ENCODE assay signal across 15 cellular contexts in the genomic region with DNA sequence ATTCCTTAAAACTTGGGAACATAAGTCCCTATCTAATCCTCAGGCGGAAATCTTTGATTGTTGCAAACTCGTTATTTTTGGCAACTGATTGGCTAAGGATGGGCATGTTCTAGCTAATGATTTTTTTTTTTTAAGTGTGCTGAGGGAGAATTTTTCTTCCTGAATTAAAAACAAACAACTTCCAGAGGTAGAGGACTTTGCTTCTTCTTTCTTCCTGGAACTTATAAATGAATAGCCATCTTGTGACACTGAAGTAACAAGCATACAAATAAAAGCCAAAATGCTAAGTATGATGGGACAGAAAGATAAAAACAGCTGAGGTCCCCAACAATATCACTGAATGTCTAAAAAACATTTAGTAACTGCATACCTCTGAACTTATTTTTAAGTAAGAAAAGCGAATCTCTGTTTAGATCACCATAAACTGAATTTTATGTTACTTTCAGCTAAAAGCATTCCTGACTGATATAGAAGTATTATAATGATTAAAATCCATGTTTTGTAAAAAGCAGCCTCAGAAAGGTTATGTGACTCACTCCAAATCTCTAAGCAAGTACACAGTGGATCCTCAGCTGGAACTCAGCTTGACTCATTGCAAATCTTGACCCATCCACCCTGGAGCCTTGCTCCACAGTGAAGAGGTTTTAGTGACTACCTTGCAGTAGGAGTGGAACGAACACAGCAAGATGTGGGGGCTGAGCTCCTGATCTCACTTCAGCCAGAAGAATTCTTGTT.
DNase-seq lines count a peak whose midpoint lies in the region; TF ChIP-seq lines count a peak whose summit lies in the region.
"Had no signal": no experiment of that assay in that cellular context is flagged by ENCODE, and none has a peak within 500 bp of the region (broad histone marks: within the 10 kb centered on the region; RNA-seq: fewer than 3 reads in every experiment).

No MANE protein-coding gene starts in this region.

- CTCF ChIA-PET in AG04449 (lab: Yijun Ruan, JAX) = no interaction called here

- H3K9me3 ChIP-seq in ascending aorta = no peaks in the 10 kb centered on the region
- H3K9me3 ChIP-seq: left ventricle myocardium inferior, transverse colon had no signal

- in situ Hi-C loops in brain microvascular endothelial cell (cut with HindIII; ENCODE audit: low pct_ligation_motif_present, low sequenced_read_pairs) = no loop called here

- H3K36me3 ChIP-seq in brain microvascular endothelial cell (replicated peaks) (no peaks in the 10 kb centered on the region), ascending aorta (no peaks in the 10 kb centered on the region)
- H3K36me3 ChIP-seq: left ventricle myocardium inferior, transverse colon had no signal

- H3K4me1 ChIP-seq in ascending aorta = no peaks in the 10 kb centered on the region
- H3K4me1 ChIP-seq: left ventricle myocardium inferior had no signal

- DNase-seq in AG04449 (ENCODE audit: low read depth, low spot score) = peak; percentile 56
- DNase-seq in HS-5 (ENCODE audit: low read depth) = peak; percentile 65
- DNase-seq in brain microvascular endothelial cell = peak; percentile 81
- DNase-seq in iris pigment epithelial cell (ENCODE audit: low read depth) = peak; percentile 92
- no peak for DNase-seq in ascending aorta (ENCODE audit: low spot score in 2 of 2)
- no peak for DNase-seq in cardiac septum (ENCODE audit: low spot score)
- no peak for DNase-seq in superior temporal gyrus (ENCODE audit: extremely low spot score)
- no peak for DNase-seq in activated naive CD4-positive, alpha-beta T cell (lab: John Stamatoyannopoulos, UW)
- DNase-seq: activated CD8-positive, alpha-beta T cell treated with anti-CD3 and anti-CD28 coated beads, Interleukin-2, amount 10 ng/mL, durations not matched to agents 7 days and 5 days; caudate nucleus; left ventricle myocardium inferior; naive B cell; NCI-H1417 treated with DMSO at 0.1 percent for 48 hours; NCI-H446 treated with DMSO at 0.1 percent for 48 hours; transverse colon had no signal

- H3K4me3 ChIP-seq in AG04449 (ENCODE audit: low read depth, low read length) (no peak overlapping the region), brain microvascular endothelial cell (ENCODE audit: low read depth, low read length) (no peak overlapping the region), ascending aorta (no peak overlapping the region)
- H3K4me3 ChIP-seq: left ventricle myocardium inferior, transverse colon had no signal

- intact Hi-C loops in ascending aorta (cut with DNase I) = no loop called here
- intact Hi-C loops in cardiac septum (cut with DNase I) = no loop called here

- H3K27ac ChIP-seq in brain microvascular endothelial cell = no peak overlapping the region
- H3K27ac ChIP-seq in ascending aorta = no peak overlapping the region
- H3K27ac ChIP-seq: left ventricle myocardium inferior, transverse colon had no signal

- POLR2A ChIA-PET in AG04449 (lab: Yijun Ruan, JAX) = no interaction called here

- TF ChIP-seq CTCF in AG04449 (IDR thresholded peaks at IDR 0.05; ENCODE audit: insufficient read depth, low read length, missing control alignments) = no peak
- no peak for TF ChIP-seq CTCF in brain microvascular endothelial cell (IDR thresholded peaks at IDR 0.05; ENCODE audit: low read depth, low read length, missing control alignments)
- TF ChIP-seq CTCF in ascending aorta (IDR thresholded peaks at IDR 0.05) = no peak

- H3K27me3 ChIP-seq in brain microvascular endothelial cell (replicated peaks) (no peaks in the 10 kb centered on the region), ascending aorta (no peaks in the 10 kb centered on the region)
- H3K27me3 ChIP-seq: transverse colon had no signal

Comparison
In these comparisons a context has a peak if more than half of its experiments do, and no peak if none do; other contexts are left out.
1. DNase-seq: peak in AG04449 (single experiment), HS-5 (single experiment), brain microvascular endothelial cell (single experiment) and iris pigment epithelial cell (single experiment); none in ascending aorta (0 of 2), cardiac septum (single experiment), superior temporal gyrus (single experiment) and activated naive CD4-positive, alpha-beta T cell (0 of 4).